8 cellular contexts compared by ENCODE assay signal in genomic region chr7:25124485-25125136, GRCh38. TPM values are rescaled to one million over a fixed set of nuclear protein-coding genes. Genes with fewer than 3 reads are reported as not detected.
DNase-seq lines count a peak whose midpoint lies in the region; ATAC-seq and TF ChIP-seq lines count a peak whose summit lies in the region.

No MANE protein-coding gene starts in this region.

- peaks cover 40% of the 10 kb centered on the region for H3K36me3 ChIP-seq in KOPT-K1 (ENCODE audit: insufficient read depth, low read length)
- peaks cover 4% of the 10 kb centered on the region for H3K36me3 ChIP-seq in rectal smooth muscle tissue (ENCODE audit: control insufficient read depth, insufficient read depth, low read length)

- peaks cover 38% of the 10 kb centered on the region for H3K36me3 Mint-ChIP-seq in activated T-helper 1 cell treated with anti-CD3 and anti-CD28 coated beads, Interleukin-12 subunit alpha, Interleukin-12 subunit beta, Interleukin-2, Interleukin-4 antibody, amounts not matched to agents 30 ng/mL and 10 ng/mL and 1 ng/mL, durations not matched to agents 14 hours and 24 hours and 36 hours (ENCODE audit: low read depth)
- H3K36me3 Mint-ChIP-seq in glutamatergic neuron (ENCODE audit: unreplicated experiment), result no peaks in the 10 kb centered on the region

- H3K27ac ChIP-seq in KOPT-K1 (ENCODE audit: low read depth, low read length, poor library complexity, severe bottlenecking), result peak overlapping the region; percentile 82
- peak overlapping the region; percentile 96 for H3K27ac ChIP-seq in rectal smooth muscle tissue (ENCODE audit: low read depth, low read length)

- H3K27ac Mint-ChIP-seq in activated T-helper 1 cell treated with anti-CD3 and anti-CD28 coated beads, Interleukin-12 subunit alpha, Interleukin-12 subunit beta, Interleukin-2, Interleukin-4 antibody, amounts not matched to agents 30 ng/mL and 10 ng/mL and 1 ng/mL, durations not matched to agents 14 hours and 24 hours and 36 hours, result peak overlapping the region; percentile 99
- H3K27ac Mint-ChIP-seq in glutamatergic neuron (ENCODE audit: unreplicated experiment), result peak overlapping the region; percentile 97

- H3K9me3 Mint-ChIP-seq in activated T-helper 1 cell treated with anti-CD3 and anti-CD28 coated beads, Interleukin-12 subunit alpha, Interleukin-12 subunit beta, Interleukin-2, Interleukin-4 antibody, amounts not matched to agents 30 ng/mL and 10 ng/mL and 1 ng/mL, durations not matched to agents 14 hours and 24 hours and 36 hours, result no peaks in the 10 kb centered on the region
- peaks cover 10% of the 10 kb centered on the region for H3K9me3 Mint-ChIP-seq in glutamatergic neuron (ENCODE audit: unreplicated experiment)

- peak overlapping the region; percentile 94 for H3K9ac ChIP-seq in rectal smooth muscle tissue (ENCODE audit: low read length)

- DNase-seq in activated T-helper 1 cell treated with anti-CD3 and anti-CD28 coated beads, Interleukin-12 subunit alpha, Interleukin-12 subunit beta, Interleukin-2, Interleukin-4 antibody, amounts not matched to agents 30 ng/mL and 10 ng/mL and 1 ng/mL, durations not matched to agents 14 hours and 24 hours and 36 hours (ENCODE audit: low spot score), result peak; percentile 16
- DNase-seq in glutamatergic neuron (no peak), ACHN (no peak), activated gamma-delta T cell (lab: John Stamatoyannopoulos, UW) (no peak), HT-29 (ENCODE audit: low spot score) (no peak)

- no peak for TF ChIP-seq CTCF in glutamatergic neuron (IDR thresholded peaks at IDR 0.05; ENCODE audit: partially characterized antibody, unreplicated experiment)

- H3K27me3 ChIP-seq in rectal smooth muscle tissue (ENCODE audit: control insufficient read depth, insufficient read depth, low read length), result no peaks in the 10 kb centered on the region

- intact Hi-C loops in activated T-helper 1 cell treated with anti-CD3 and anti-CD28 coated beads, Interleukin-12 subunit alpha, Interleukin-12 subunit beta, Interleukin-2, Interleukin-4 antibody, amounts not matched to agents 30 ng/mL and 10 ng/mL and 1 ng/mL, durations not matched to agents 14 hours and 24 hours and 36 hours (cut with micrococcal nuclease), result loop anchor here (1.0 to 10.0 kb wide), 13 partner anchors 36 to 1825 kb away; partner anchors contain the start of genes CCDC126, GSDME, MALSU1 and OSBPL3

- peaks cover 3% of the 10 kb centered on the region for H3K4me1 ChIP-seq in rectal smooth muscle tissue (ENCODE audit: control insufficient read depth, insufficient read depth, low read length)

- H3K4me3 ChIP-seq in rectal smooth muscle tissue (ENCODE audit: low read length), result peak overlapping the region; percentile 69

- H3K4me1 Mint-ChIP-seq in activated T-helper 1 cell treated with anti-CD3 and anti-CD28 coated beads, Interleukin-12 subunit alpha, Interleukin-12 subunit beta, Interleukin-2, Interleukin-4 antibody, amounts not matched to agents 30 ng/mL and 10 ng/mL and 1 ng/mL, durations not matched to agents 14 hours and 24 hours and 36 hours (ENCODE audit: low read depth), result peaks cover 29% of the 10 kb centered on the region
- H3K4me1 Mint-ChIP-seq in glutamatergic neuron (ENCODE audit: low read depth, unreplicated experiment), result peaks cover 8% of the 10 kb centered on the region

- peak overlapping the region; percentile 93 for H3K4me3 Mint-ChIP-seq in activated T-helper 1 cell treated with anti-CD3 and anti-CD28 coated beads, Interleukin-12 subunit alpha, Interleukin-12 subunit beta, Interleukin-2, Interleukin-4 antibody, amounts not matched to agents 30 ng/mL and 10 ng/mL and 1 ng/mL, durations not matched to agents 14 hours and 24 hours and 36 hours
- H3K4me3 Mint-ChIP-seq in glutamatergic neuron (ENCODE audit: unreplicated experiment), result peak overlapping the region; percentile 100

- no peaks in the 10 kb centered on the region for H3K9me3 ChIP-seq in KOPT-K1 (ENCODE audit: insufficient read depth, low read length, poor library complexity, severe bottlenecking)

- in situ Hi-C loops in ACHN (cut with HindIII; ENCODE audit: low pct_ligation_motif_present, low pct_unique_long_range_greater_than_20kb, low sequenced_read_pairs), result no loop called here

- peak; percentile 3 for ATAC-seq in GM19043 (IDR thresholded peaks at IDR 0.05; ENCODE audit: low read depth, unreplicated experiment)

- no peaks in the 10 kb centered on the region for H3K27me3 Mint-ChIP-seq in activated T-helper 1 cell treated with anti-CD3 and anti-CD28 coated beads, Interleukin-12 subunit alpha, Interleukin-12 subunit beta, Interleukin-2, Interleukin-4 antibody, amounts not matched to agents 30 ng/mL and 10 ng/mL and 1 ng/mL, durations not matched to agents 14 hours and 24 hours and 36 hours (ENCODE audit: insufficient read depth)
- peaks cover 7% of the 10 kb centered on the region for H3K27me3 Mint-ChIP-seq in glutamatergic neuron (ENCODE audit: unreplicated experiment)

RNA-seq across cellular contexts. Expression of gene CYCS, which starts 0.4 kb away (rescaled TPM):
- 280 TPM in 2 replicates for total RNA-seq in activated T-helper 1 cell treated with anti-CD3 and anti-CD28 coated beads, Interleukin-12 subunit alpha, Interleukin-12 subunit beta, Interleukin-2, Interleukin-4 antibody, amounts not matched to agents 30 ng/mL and 10 ng/mL and 1 ng/mL, durations not matched to agents 14 hours and 24 hours and 36 hours
- total RNA-seq in glutamatergic neuron (ENCODE audit: unreplicated experiment), result 127 TPM
- 45.2 and 56.8 TPM in 2 replicates for total RNA-seq in HT-29 (2014; rRNA removed; shearing (Covaris generic))
